In the genomic region with DNA sequence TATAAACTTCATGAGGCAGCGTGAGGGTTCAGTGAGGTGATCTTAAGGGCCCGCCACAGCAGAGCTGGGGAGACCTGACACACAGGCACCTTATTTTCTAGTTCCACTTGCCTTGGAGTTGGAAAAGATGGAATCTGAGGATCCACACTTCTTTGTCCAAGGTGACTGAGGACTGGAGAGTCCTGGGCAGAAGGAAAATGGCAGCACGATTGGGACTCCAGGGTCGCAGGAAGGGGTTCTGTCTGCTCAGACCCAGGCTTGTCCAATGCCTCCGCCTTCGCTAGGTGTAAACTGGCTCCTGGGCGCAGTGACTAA, we compare ENCODE assay signal across 9 cellular contexts. TPM values are rescaled to one million over a fixed set of nuclear protein-coding genes. Genes with fewer than 3 reads are reported as not detected.
DNase-seq lines count a peak whose midpoint lies in the region; ATAC-seq, FAIRE-seq and TF ChIP-seq lines count a peak whose summit lies in the region.
"Had no signal": no experiment of that assay in that cellular context is flagged by ENCODE, and none has a peak within 500 bp of the region (broad histone marks: within the 10 kb centered on the region; RNA-seq: fewer than 3 reads in every experiment).

No MANE protein-coding gene starts in this region.

- H3K27me3 ChIP-seq in GM06990 (replicated peaks; ENCODE audit: control insufficient read depth, insufficient read depth, low read length): no peaks in the 10 kb centered on the region
- H3K27me3 ChIP-seq in RWPE2 (ENCODE audit: insufficient read depth, poor library complexity, severe bottlenecking): no peaks in the 10 kb centered on the region
- no peaks in the 10 kb centered on the region for H3K27me3 ChIP-seq in esophagus muscularis mucosa
- H3K27me3 ChIP-seq in prostate gland (replicated peaks; ENCODE audit: insufficient read depth): no peaks in the 10 kb centered on the region

- H3K27ac ChIP-seq in RWPE2 (ENCODE audit: poor library complexity, severe bottlenecking): peak overlapping the region; percentile 94
- H3K27ac ChIP-seq in esophagus muscularis mucosa (replicated peaks in 1 of 4): peak overlapping the region; percentile 49 to 96 (median 92)
- peak overlapping the region; percentile 83 to 87 for H3K27ac ChIP-seq in prostate gland

- no peak for FAIRE-seq in GM12892 (lab: Jason Lieb, UNC)

- TF ChIP-seq POLR2A in esophagus muscularis mucosa (IDR thresholded peaks at IDR 0.05; ENCODE audit: low read depth) (no peak), prostate gland (IDR thresholded peaks at IDR 0.05) (no peak), GM12892 (IDR thresholded peaks at IDR 0.05; ENCODE audit: low read depth, low read length) (no peak)

- intact Hi-C loops in esophagus muscularis mucosa (cut with DNase I): no loop called here
- intact Hi-C loops in prostate gland (cut with DNase I): no loop called here

- H3K4me3 ChIP-seq in GM06990 (replicated peaks; ENCODE audit: low read depth, low read length) (peak overlapping the region; percentile 93), RWPE2 (ENCODE audit: severe bottlenecking) (peak overlapping the region; percentile 70), esophagus muscularis mucosa (peak overlapping the region; percentile 78 to 98 (median 92)), prostate gland (no peak overlapping the region)

- TF ChIP-seq CTCF in GM06990 (IDR thresholded peaks at IDR 0.05; ENCODE audit: insufficient read depth, low read length, poor library complexity, severe bottlenecking): no peak
- no peak for TF ChIP-seq CTCF in RWPE2 (IDR thresholded peaks at IDR 0.05; ENCODE audit: poor library complexity, severe bottlenecking)
- TF ChIP-seq CTCF in esophagus muscularis mucosa (IDR thresholded peaks at IDR 0.05): no peak
- TF ChIP-seq CTCF in prostate gland (IDR thresholded peaks at IDR 0.05): no peak

- DNase-seq in GM06990 (ENCODE audit: extremely low read depth, insufficient read length) (no peak), RWPE2 (ENCODE audit: low spot score) (no peak), esophagus muscularis mucosa (ENCODE audit: extremely low spot score) (no peak), prostate gland (ENCODE audit: low spot score) (no peak), GM12892 (ENCODE audit: insufficient read length) (no peak), NCI-H1436 (lab: John Stamatoyannopoulos, UW) (no peak), MV-4-11 (lab: John Stamatoyannopoulos, UW) (no peak)
- no peak for DNase-seq in effector CD4-positive, alpha-beta T cell
- DNase-seq: NCI-H345 had no signal

- TF ChIP-seq EP300 in esophagus muscularis mucosa (IDR thresholded peaks at IDR 0.05): no peak

- no peak for ATAC-seq in RWPE2 (ENCODE audit: low read depth)

- H3K4me1 ChIP-seq in RWPE2 (ENCODE audit: insufficient read depth, poor library complexity, severe bottlenecking): peaks cover 8% of the 10 kb centered on the region
- H3K4me1 ChIP-seq in esophagus muscularis mucosa: peaks cover 21 to 39% (median 29%) of the 10 kb centered on the region in 4 donors
- H3K4me1 ChIP-seq in prostate gland (replicated peaks): peaks cover 12% of the 10 kb centered on the region

- no peaks in the 10 kb centered on the region for H3K9me3 ChIP-seq in RWPE2 (ENCODE audit: severe bottlenecking)
- no peaks in the 10 kb centered on the region for H3K9me3 ChIP-seq in esophagus muscularis mucosa
- no peaks in the 10 kb centered on the region for H3K9me3 ChIP-seq in prostate gland

- peaks cover 19% of the 10 kb centered on the region for H3K36me3 ChIP-seq in GM06990 (ENCODE audit: control insufficient read depth, insufficient read depth, low read length)
- peaks cover 41% of the 10 kb centered on the region for H3K36me3 ChIP-seq in RWPE2 (ENCODE audit: low read depth)
- H3K36me3 ChIP-seq in esophagus muscularis mucosa: peaks cover 0 to 58% (median 48%) of the 10 kb centered on the region in 4 donors
- no peaks in the 10 kb centered on the region for H3K36me3 ChIP-seq in prostate gland

- WGBS in esophagus muscularis mucosa: 74% methylated on average over 4 of the region's 7 CpGs
- whole genome bisulfite sequencing in prostate gland: 65% methylated on average over 7 of the region's 7 CpGs

RNA-seq across cellular contexts. Expression of a gene that starts 1.3 kb away (rescaled TPM):
- 10 to 100 TPM in 3 of 4 donors, 1 to 10 TPM in 1; 7.1 to 13.6 (median 12.8) TPM for total RNA-seq in esophagus muscularis mucosa
- total RNA-seq in prostate gland: 10 to 100 TPM; 26.3 to 27.3 TPM
- 35.2 TPM for polyA plus RNA-seq in GM12892 (2012; ENCODE audit: missing spikeins)

RNA-seq across cellular contexts. Expression of a gene that starts 8.3 kb away (rescaled TPM):
- total RNA-seq in esophagus muscularis mucosa (10 to 100 TPM; 32.8 to 51.4 (median 40.8) TPM), prostate gland (10 to 100 TPM; 53.6 to 57.7 TPM)
- 32.1 TPM for polyA plus RNA-seq in GM12892 (2012; ENCODE audit: missing spikeins)

RNA-seq across cellular contexts. Expression of a gene that starts 21.0 kb away (rescaled TPM):
- total RNA-seq in esophagus muscularis mucosa: 10 to 100 TPM; 43.6 to 66.6 (median 56.0) TPM
- total RNA-seq in prostate gland: 10 to 100 TPM; 85.7 to 86.7 TPM
- 64.0 TPM for polyA plus RNA-seq in GM12892 (2012; ENCODE audit: missing spikeins)

RNA-seq across cellular contexts. Expression of a gene that starts 26.0 kb away (rescaled TPM):
- total RNA-seq in esophagus muscularis mucosa (10 to 100 TPM; 25.5 to 50.0 (median 43.9) TPM), prostate gland (10 to 100 TPM; 51.1 to 58.7 TPM)
- polyA plus RNA-seq in GM12892 (2012; ENCODE audit: missing spikeins): 40.9 TPM

RNA-seq across cellular contexts. Expression of a gene that starts 55.9 kb away (rescaled TPM):
- total RNA-seq in esophagus muscularis mucosa (10 to 100 TPM; 35.7 to 45.4 (median 39.1) TPM), prostate gland (10 to 100 TPM; 35.7 to 42.1 TPM)
- polyA plus RNA-seq in GM12892 (2012; ENCODE audit: missing spikeins): 21.8 TPM

Comparison
In these comparisons a context has a peak if more than half of its experiments do, and no peak if none do; other contexts are left out.
1. H3K4me3 ChIP-seq: peak in GM06990 (single experiment), RWPE2 (single experiment) and esophagus muscularis mucosa (4 of 4); none in prostate gland (0 of 2).
2. Peak in every context shown above with its lines, with median percentiles within 50 percentile points of each other: H3K27ac ChIP-seq.